8 cellular contexts compared by ENCODE assay signal in the genomic region with DNA sequence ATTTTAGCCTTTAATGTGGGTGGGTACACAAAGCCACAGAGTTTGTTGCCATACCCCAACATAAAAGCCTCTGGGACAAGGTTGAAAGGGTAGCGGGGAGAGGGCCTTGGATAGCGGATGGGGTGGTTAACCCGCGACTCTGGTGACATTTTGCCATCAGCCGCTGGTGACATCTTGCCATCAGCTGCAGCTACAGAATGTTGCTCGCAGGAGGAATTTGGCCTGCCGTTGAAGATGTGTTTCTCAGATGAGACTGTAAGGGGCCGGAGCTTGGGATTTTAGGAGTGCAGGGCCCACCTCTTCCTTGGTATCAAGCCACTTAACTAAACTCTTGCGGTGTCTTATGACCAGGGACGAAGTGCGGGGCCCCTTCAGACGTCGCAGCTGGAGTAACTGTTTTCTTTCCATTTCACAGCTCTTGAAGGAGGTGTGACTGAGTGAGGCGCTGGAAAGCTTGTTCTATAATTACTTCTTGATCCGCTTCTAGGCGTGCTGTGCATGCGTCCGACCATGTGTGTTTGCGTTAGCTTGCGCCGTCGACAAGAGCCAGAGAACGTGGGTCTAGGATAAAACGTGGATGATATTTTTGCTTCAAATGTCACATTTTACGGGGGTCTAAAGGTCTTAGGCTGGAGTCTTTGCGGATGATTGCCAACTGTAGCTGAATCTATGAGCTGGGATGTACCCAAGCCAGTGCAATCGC. TPM values are rescaled to one million over a fixed set of nuclear protein-coding genes. Genes with fewer than 3 reads are reported as not detected.
DNase-seq lines count a peak whose midpoint lies in the region; ATAC-seq and TF ChIP-seq lines count a peak whose summit lies in the region.

No MANE protein-coding gene starts in this region.

- H3K4me3 Mint-ChIP-seq in CD8-positive, alpha-beta memory T cell = peak overlapping the region; percentile 69 to 91 (median 80)

- no peaks in the 10 kb centered on the region for H3K9me3 ChIP-seq in CD8-positive, alpha-beta memory T cell (ENCODE audit: low read length)
- H3K9me3 ChIP-seq in OCI-LY7 (ENCODE audit: low read length) = no peaks in the 10 kb centered on the region
- H3K9me3 ChIP-seq in osteoblast (ENCODE audit: low read depth, low read length) = peaks cover 6% of the 10 kb centered on the region
- no peaks in the 10 kb centered on the region for H3K9me3 ChIP-seq in adrenal gland (replicated peaks in 1 of 3)

- H3K9me3 Mint-ChIP-seq in CD8-positive, alpha-beta memory T cell = peaks cover 0 to 6% (median 3%) of the 10 kb centered on the region in 5 donors

- peaks cover 27 to 66% of the 10 kb centered on the region in 2 donors for H3K27me3 Mint-ChIP-seq in CD8-positive, alpha-beta memory T cell

- peaks cover 8 to 16% (median 9%) of the 10 kb centered on the region in 3 donors for H3K4me1 Mint-ChIP-seq in CD8-positive, alpha-beta memory T cell

- H3K79me2 ChIP-seq in OCI-LY7 (ENCODE audit: insufficient read depth, low read depth, low read length) (no peaks in the 10 kb centered on the region), osteoblast (ENCODE audit: insufficient read depth, low read length) (no peaks in the 10 kb centered on the region)

- CTCF ChIA-PET in CD8-positive, alpha-beta memory T cell (lab: Charles Lee) = no interaction called here
- CTCF ChIA-PET in OCI-LY7 (lab: Charles Lee; ENCODE audit: unreplicated experiment) = no interaction called here

- 48 to 63% (median 49%) methylated on average over 26 to 27 of the region's 27 CpGs for WGBS in adrenal gland, 4 donors

- H2AFZ ChIP-seq in OCI-LY7 (ENCODE audit: low read length) = no peak overlapping the region
- H2AFZ ChIP-seq in osteoblast (ENCODE audit: low read length) = peak overlapping the region; percentile 67

- H3K4me2 ChIP-seq in OCI-LY7 (ENCODE audit: low read length) = peak overlapping the region; percentile 9; the same call in 1 of the 2 replicates
- peak overlapping the region; percentile 86 for H3K4me2 ChIP-seq in osteoblast (ENCODE audit: insufficient read depth, low read length)

- no peak for ATAC-seq in HG03039 (IDR thresholded peaks at IDR 0.05; ENCODE audit: unreplicated experiment)
- no peak for ATAC-seq in GM21360 (IDR thresholded peaks at IDR 0.05; ENCODE audit: unreplicated experiment)
- ATAC-seq in GM19023 (IDR thresholded peaks at IDR 0.05; ENCODE audit: unreplicated experiment) = no peak

- H3K9me2 ChIP-seq in OCI-LY7 (ENCODE audit: insufficient read depth, low read length) = no peaks in the 10 kb centered on the region

- TF ChIP-seq CTCF in OCI-LY7 (conservative IDR thresholded peaks at IDR 0.05; ENCODE audit: low read length) = no peak
- no peak for TF ChIP-seq CTCF in epithelial cell of proximal tubule (conservative IDR thresholded peaks at IDR 0.05; ENCODE audit: low read depth, low read length)
- no peak for TF ChIP-seq CTCF in osteoblast (IDR thresholded peaks at IDR 0.05; ENCODE audit: extremely low read depth, low read depth, low read length)
- TF ChIP-seq CTCF in adrenal gland (IDR thresholded peaks at IDR 0.05) = no peak

- no peaks in the 10 kb centered on the region for H4K20me1 ChIP-seq in OCI-LY7 (ENCODE audit: insufficient read depth, low read length)
- no peaks in the 10 kb centered on the region for H4K20me1 ChIP-seq in osteoblast (ENCODE audit: insufficient read depth, low read length)

- H3K27ac ChIP-seq in CD8-positive, alpha-beta memory T cell (ENCODE audit: low read depth, low read length) = no peak overlapping the region
- H3K27ac ChIP-seq in OCI-LY7 (ENCODE audit: low read depth, low read length, poor library complexity, severe bottlenecking) (no peak overlapping the region), osteoblast (ENCODE audit: low read depth, low read length) (no peak overlapping the region), adrenal gland (no peak overlapping the region)

- no TSS peak for BruUV-seq in OCI-LY7 (replicated peaks; lab: Mats Ljungman, UMichigan)

- no peaks in the 10 kb centered on the region for H3K36me3 Mint-ChIP-seq in CD8-positive, alpha-beta memory T cell

- POLR2A ChIA-PET in CD8-positive, alpha-beta memory T cell (lab: Charles Lee) = no interaction called here
- POLR2A ChIA-PET in OCI-LY7 (lab: Charles Lee) = no interaction called here

- peaks cover 6% of the 10 kb centered on the region for H3K4me1 ChIP-seq in CD8-positive, alpha-beta memory T cell (ENCODE audit: insufficient read depth, low read length)
- H3K4me1 ChIP-seq in OCI-LY7 (ENCODE audit: insufficient read depth, low read length, poor library complexity, severe bottlenecking) (no peaks in the 10 kb centered on the region), osteoblast (ENCODE audit: insufficient read depth, low read length) (peaks cover 10% of the 10 kb centered on the region), adrenal gland (replicated peaks in 1 of 2) (peaks cover 12 to 14% of the 10 kb centered on the region in 2 donors)

- H3K27me3 ChIP-seq in CD8-positive, alpha-beta memory T cell (ENCODE audit: insufficient read depth, low read length, poor library complexity, severe bottlenecking) = no peaks in the 10 kb centered on the region
- H3K27me3 ChIP-seq in osteoblast (ENCODE audit: insufficient read depth, low read length) (peaks cover 28% of the 10 kb centered on the region), adrenal gland (no peaks in the 10 kb centered on the region)

- intact Hi-C loops in OCI-LY7 (cut with micrococcal nuclease; ENCODE audit: unreplicated experiment) = loop anchor here (10.0 kb wide), 1 partner anchor 487 kb away; no protein-coding TSS in a partner anchor
- intact Hi-C loops in adrenal gland (cut with DNase I) = loop anchor here in 1 of 2 donors (10.0 kb wide), 1 partner anchor 147 kb away; no protein-coding TSS in a partner anchor

- H3K27ac Mint-ChIP-seq in CD8-positive, alpha-beta memory T cell = peak overlapping the region in 2 of 8 donors; percentile 36 to 60

- TF ChIP-seq POLR2A in adrenal gland (IDR thresholded peaks at IDR 0.05) = no peak

- H3K36me3 ChIP-seq in CD8-positive, alpha-beta memory T cell (ENCODE audit: insufficient read depth, low read length) = no peaks in the 10 kb centered on the region
- H3K36me3 ChIP-seq in OCI-LY7 (ENCODE audit: insufficient read depth, low read length) = no peaks in the 10 kb centered on the region
- no peaks in the 10 kb centered on the region for H3K36me3 ChIP-seq in osteoblast (ENCODE audit: insufficient read depth, low read length)
- no peaks in the 10 kb centered on the region for H3K36me3 ChIP-seq in adrenal gland (replicated peaks in 1 of 2)

- H3K4me3 ChIP-seq in CD8-positive, alpha-beta memory T cell (ENCODE audit: low read length) = peak overlapping the region; percentile 69
- H3K4me3 ChIP-seq in OCI-LY7 (ENCODE audit: low read depth, low read length, poor library complexity, severe bottlenecking) (no peak overlapping the region), epithelial cell of proximal tubule (ENCODE audit: low read depth, low read length) (peak overlapping the region; percentile 63), osteoblast (ENCODE audit: insufficient read depth, low read length) (peak overlapping the region; percentile 73), adrenal gland (peak overlapping the region in 2 of 4 donors; percentile 74 to 84)

- DNase-seq in CD8-positive, alpha-beta memory T cell = no peak
- DNase-seq in OCI-LY7 (ENCODE audit: low spot score) (no peak), epithelial cell of proximal tubule (ENCODE audit: low read depth) (no peak), osteoblast (ENCODE audit: insufficient read length, low spot score, missing footprints) (no peak), adrenal gland (no peak)

RNA-seq across cellular contexts. Expression of gene RASL11B, which starts 0.8 kb away (rescaled TPM):
- total RNA-seq in CD8-positive, alpha-beta memory T cell = under 1 TPM in 1 of 2 experiments, not detected in 1; 0.27 TPM
- 0.12 TPM for polyA plus RNA-seq in CD8-positive, alpha-beta memory T cell
- total RNA-seq in OCI-LY7 (2014; rRNA removed; shearing (Covaris generic)) = 0.10 TPM in 1 of 2 replicates, not detected in the other
- total RNA-seq in OCI-LY7 (2022) (not detected in 2 replicates), epithelial cell of proximal tubule (2.6 and 3.6 TPM in 2 replicates), osteoblast (under 0.01 TPM in 1 of 2 replicates, not detected in the other), adrenal gland (10 to 100 TPM in 1 of 8 donors, 1 to 10 TPM in 7; 1.3 to 11.0 (median 4.2) TPM)
- 1 to 10 TPM; 2.8 to 3.1 (median 3.1) TPM for polyA plus RNA-seq in adrenal gland
